11 cellular contexts compared by ENCODE assay signal in genomic region chr13:99464441-99464949, GRCh38. TPM values are rescaled to one million over a fixed set of nuclear protein-coding genes. Genes with fewer than 3 reads are reported as not detected.
DNase-seq lines count a peak whose midpoint lies in the region; ATAC-seq and TF ChIP-seq lines count a peak whose summit lies in the region.
"Had no signal": no experiment of that assay in that cellular context is flagged by ENCODE, and none has a peak within 500 bp of the region (broad histone marks: within the 10 kb centered on the region; RNA-seq: fewer than 3 reads in every experiment).

No MANE protein-coding gene starts in this region.

- H3K27ac Mint-ChIP-seq in activated naive CD4-positive, alpha-beta T cell treated with anti-CD3 and anti-CD28 coated beads, Interleukin-2, amount 10 ng/mL, durations not matched to agents 7 days and 5 days, result peak overlapping the region; percentile 94
- H3K27ac Mint-ChIP-seq in T-helper 17 cell, result peak overlapping the region; percentile 83

- WGBS in thymus, result 43% methylated on average over 9 of the region's 9 CpGs

- peak overlapping the region; percentile 11 for H3K4me3 Mint-ChIP-seq in activated naive CD4-positive, alpha-beta T cell treated with anti-CD3 and anti-CD28 coated beads, Interleukin-2, amount 10 ng/mL, durations not matched to agents 7 days and 5 days
- H3K4me3 Mint-ChIP-seq in T-helper 17 cell, result peak overlapping the region; percentile 25

- peaks cover 2% of the 10 kb centered on the region for H3K9me3 Mint-ChIP-seq in activated naive CD4-positive, alpha-beta T cell treated with anti-CD3 and anti-CD28 coated beads, Interleukin-2, amount 10 ng/mL, durations not matched to agents 7 days and 5 days

- ATAC-seq in T-helper 17 cell, result peak; percentile 21
- no peak for ATAC-seq in HG03442 (IDR thresholded peaks at IDR 0.05; ENCODE audit: unreplicated experiment)

- no peaks in the 10 kb centered on the region for H3K27me3 ChIP-seq in thymus (ENCODE audit: control insufficient read depth, insufficient read depth)

- H3K27ac ChIP-seq in thymus (ENCODE audit: low read depth), result peak overlapping the region; percentile 86

- H3K4me3 ChIP-seq in fibroblast of mammary gland (ENCODE audit: control insufficient read depth, low read depth, low read length), result no peak overlapping the region
- H3K4me3 ChIP-seq in thymus (ENCODE audit: low read length), result no peak overlapping the region
- H3K4me3 ChIP-seq: skin epidermis had no signal

- H3K27me3 Mint-ChIP-seq in activated naive CD4-positive, alpha-beta T cell treated with anti-CD3 and anti-CD28 coated beads, Interleukin-2, amount 10 ng/mL, durations not matched to agents 7 days and 5 days, result no peaks in the 10 kb centered on the region
- no peaks in the 10 kb centered on the region for H3K27me3 Mint-ChIP-seq in T-helper 17 cell

- CTCF ChIA-PET in activated naive CD4-positive, alpha-beta T cell treated with anti-CD3 and anti-CD28 coated beads, Interleukin-2, amount 10 ng/mL, durations not matched to agents 7 days and 5 days (lab: Charles Lee), result interaction anchor here (0.6 kb wide), 1 partner anchor 78 kb away, joined by 3 read pairs; no protein-coding TSS in a partner anchor

- H3K4me1 ChIP-seq in thymus (ENCODE audit: control insufficient read depth, insufficient read depth, low read length), result peaks cover 9% of the 10 kb centered on the region
- H3K4me1 ChIP-seq: Caco-2 had no signal

- H3K36me3 Mint-ChIP-seq in activated naive CD4-positive, alpha-beta T cell treated with anti-CD3 and anti-CD28 coated beads, Interleukin-2, amount 10 ng/mL, durations not matched to agents 7 days and 5 days, result peaks cover 9% of the 10 kb centered on the region
- peaks cover 2% of the 10 kb centered on the region for H3K36me3 Mint-ChIP-seq in T-helper 17 cell (ENCODE audit: low read depth)

- H3K36me3 ChIP-seq in thymus (ENCODE audit: control insufficient read depth, insufficient read depth), result no peaks in the 10 kb centered on the region

- H3K9me3 ChIP-seq in T-helper 17 cell (ENCODE audit: control insufficient read depth, low read length, poor library complexity, severe bottlenecking) (no peaks in the 10 kb centered on the region), thymus (ENCODE audit: control insufficient read depth) (no peaks in the 10 kb centered on the region)
- H3K9me3 ChIP-seq: Caco-2 had no signal

- no peak for TF ChIP-seq CTCF in fibroblast of mammary gland (conservative IDR thresholded peaks at IDR 0.05; ENCODE audit: control insufficient read depth, insufficient read depth, low read depth, low read length)

- peaks cover 34% of the 10 kb centered on the region for H3K4me1 Mint-ChIP-seq in activated naive CD4-positive, alpha-beta T cell treated with anti-CD3 and anti-CD28 coated beads, Interleukin-2, amount 10 ng/mL, durations not matched to agents 7 days and 5 days
- peaks cover 9% of the 10 kb centered on the region for H3K4me1 Mint-ChIP-seq in T-helper 17 cell

- DNase-seq in activated naive CD4-positive, alpha-beta T cell treated with anti-CD3 and anti-CD28 coated beads, Interleukin-2, amount 10 ng/mL, durations not matched to agents 7 days and 5 days, result no peak
- DNase-seq in activated naive CD4-positive, alpha-beta T cell (lab: John Stamatoyannopoulos, UW), result no peak
- DNase-seq in T-helper 17 cell, result no peak
- DNase-seq in fibroblast of mammary gland (ENCODE audit: low read depth), result peak; percentile 49
- DNase-seq in activated effector memory CD4-positive, alpha-beta T cell treated with anti-CD3 and anti-CD28 coated beads, Interleukin-2, amount 50 U/mL, for 16 hours, result no peak
- no peak for DNase-seq in amygdala (lab: John Stamatoyannopoulos, UW)
- DNase-seq: Caco-2, NCI-H2107 had no signal

RNA-seq across cellular contexts. Expression of gene TM9SF2, which starts 36.8 kb away (rescaled TPM):
- 10 to 100 TPM; 42.4 to 50.7 TPM for total RNA-seq in T-helper 17 cell
- polyA plus RNA-seq in thymus, result 61.6 TPM
